In the genomic region with DNA sequence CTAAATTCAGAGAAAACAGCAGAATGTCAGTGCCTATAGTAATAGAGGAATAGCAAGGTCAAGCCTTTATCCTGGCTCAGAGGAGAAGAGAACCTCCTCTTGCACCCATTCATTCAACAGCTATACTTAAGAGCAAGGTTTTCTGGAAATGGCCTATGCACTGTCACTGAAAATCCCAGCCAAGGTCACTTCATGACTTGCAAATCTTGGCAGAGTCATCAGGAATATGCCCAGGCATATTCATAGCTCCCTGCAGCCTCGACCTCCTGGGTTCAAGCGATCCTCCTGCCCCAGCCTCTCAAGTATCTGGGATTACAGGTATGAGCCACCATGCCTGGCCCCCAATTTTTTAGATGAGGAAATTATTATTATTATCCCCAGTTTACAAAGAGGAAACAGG, we compare ENCODE assay signal across 27 cellular contexts.
"Had no signal": no experiment of that assay in that cellular context is flagged by ENCODE, and none has a peak within 500 bp of the region (broad histone marks: within the 10 kb centered on the region; RNA-seq: fewer than 3 reads in every experiment).

No MANE protein-coding gene starts in this region.

- H3K27ac ChIP-seq: esophagus squamous epithelium, gastrocnemius medialis, heart left ventricle, hepatocyte, neural progenitor cell, prostate gland, skin epidermis, testis, tibial artery, upper lobe of left lung had no signal

- H3K4me3 Mint-ChIP-seq: effector memory CD8-positive, alpha-beta T cell; naive thymus-derived CD4-positive, alpha-beta T cell; nephron; neural progenitor cell; stimulated activated memory B cell treated with anti-CD40 and anti-IgM and Interleukin-4, amounts not matched to agents 10 μg/mL and 1 μg/mL and 100 μg/mL, for 72 hours had no signal

- H3K27me3 Mint-ChIP-seq: effector memory CD8-positive, alpha-beta T cell; naive thymus-derived CD4-positive, alpha-beta T cell; stimulated activated memory B cell treated with anti-CD40 and anti-IgM and Interleukin-4, amounts not matched to agents 10 μg/mL and 1 μg/mL and 100 μg/mL, for 72 hours had no signal

- H3K9ac ChIP-seq: neural progenitor cell had no signal

- H3K9me3 ChIP-seq: esophagus squamous epithelium, gastrocnemius medialis, prostate gland, spleen, testis, tibial artery, upper lobe of left lung had no signal

- H3K36me3 Mint-ChIP-seq: naive thymus-derived CD4-positive, alpha-beta T cell; neural progenitor cell; stimulated activated memory B cell treated with anti-CD40 and anti-IgM and Interleukin-4, amounts not matched to agents 10 μg/mL and 1 μg/mL and 100 μg/mL, for 72 hours had no signal

- H3K9me3 Mint-ChIP-seq: effector memory CD8-positive, alpha-beta T cell; nephron; neural progenitor cell; stimulated activated memory B cell treated with anti-CD40 and anti-IgM and Interleukin-4, amounts not matched to agents 10 μg/mL and 1 μg/mL and 100 μg/mL, for 72 hours had no signal

- ATAC-seq: effector memory CD8-positive, alpha-beta T cell; gastrocnemius medialis; heart left ventricle; left lobe of liver; naive thymus-derived CD4-positive, alpha-beta T cell; right cardiac atrium; stimulated activated memory B cell treated with anti-CD40 and anti-IgM and Interleukin-4, amounts not matched to agents 10 μg/mL and 1 μg/mL and 100 μg/mL, for 72 hours; stimulated activated naive CD8-positive, alpha-beta T cell treated with anti-CD3 and anti-CD28 coated beads, Interleukin-15, Interleukin-2, amounts not matched to agents 100 U/mL and 50 U/mL, for 24 hours had no signal

- H3K27me3 ChIP-seq: esophagus squamous epithelium, gastrocnemius medialis, heart left ventricle, hepatocyte, neural progenitor cell, spleen, testis, tibial artery, upper lobe of left lung had no signal

- H3K79me2 ChIP-seq: hepatocyte had no signal

- H3K27ac Mint-ChIP-seq: effector memory CD8-positive, alpha-beta T cell; naive thymus-derived CD4-positive, alpha-beta T cell; nephron; neural progenitor cell; stimulated activated memory B cell treated with anti-CD40 and anti-IgM and Interleukin-4, amounts not matched to agents 10 μg/mL and 1 μg/mL and 100 μg/mL, for 72 hours had no signal

- H3K36me3 ChIP-seq: esophagus squamous epithelium, gastrocnemius medialis, heart left ventricle, neural progenitor cell, prostate gland, spleen, tibial artery, upper lobe of left lung had no signal

- H3K4me1 ChIP-seq: prostate gland, testis had no signal

- DNase-seq: cortex of kidney; effector memory CD8-positive, alpha-beta T cell; esophagus squamous epithelium; foreskin fibroblast; gastrocnemius medialis; heart left ventricle; kidney; mesenchymal stem cell; midbrain; naive thymus-derived CD4-positive, alpha-beta T cell; nucleus accumbens; right cardiac atrium; spleen; stimulated activated CD4-positive, alpha-beta T cell treated with anti-CD3 and anti-CD28 coated beads, Interleukin-4, amount 100 ng/mL, for 4 hours; stimulated activated naive CD8-positive, alpha-beta T cell treated with anti-CD3 and anti-CD28 coated beads, Interleukin-15, Interleukin-2, amounts not matched to agents 100 U/mL and 50 U/mL, for 24 hours; substantia nigra; testis; tibial artery; upper lobe of left lung had no signal

- H3K4me3 ChIP-seq: esophagus squamous epithelium, gastrocnemius medialis, heart left ventricle, hepatocyte, lung, neural progenitor cell, prostate gland, skin epidermis, spleen, testis, tibial artery, upper lobe of left lung had no signal

- H3K4me2 ChIP-seq: hepatocyte, neural progenitor cell had no signal

- H2AFZ ChIP-seq: hepatocyte, neural progenitor cell had no signal
